17 cellular contexts compared by ENCODE assay signal in the genomic region with DNA sequence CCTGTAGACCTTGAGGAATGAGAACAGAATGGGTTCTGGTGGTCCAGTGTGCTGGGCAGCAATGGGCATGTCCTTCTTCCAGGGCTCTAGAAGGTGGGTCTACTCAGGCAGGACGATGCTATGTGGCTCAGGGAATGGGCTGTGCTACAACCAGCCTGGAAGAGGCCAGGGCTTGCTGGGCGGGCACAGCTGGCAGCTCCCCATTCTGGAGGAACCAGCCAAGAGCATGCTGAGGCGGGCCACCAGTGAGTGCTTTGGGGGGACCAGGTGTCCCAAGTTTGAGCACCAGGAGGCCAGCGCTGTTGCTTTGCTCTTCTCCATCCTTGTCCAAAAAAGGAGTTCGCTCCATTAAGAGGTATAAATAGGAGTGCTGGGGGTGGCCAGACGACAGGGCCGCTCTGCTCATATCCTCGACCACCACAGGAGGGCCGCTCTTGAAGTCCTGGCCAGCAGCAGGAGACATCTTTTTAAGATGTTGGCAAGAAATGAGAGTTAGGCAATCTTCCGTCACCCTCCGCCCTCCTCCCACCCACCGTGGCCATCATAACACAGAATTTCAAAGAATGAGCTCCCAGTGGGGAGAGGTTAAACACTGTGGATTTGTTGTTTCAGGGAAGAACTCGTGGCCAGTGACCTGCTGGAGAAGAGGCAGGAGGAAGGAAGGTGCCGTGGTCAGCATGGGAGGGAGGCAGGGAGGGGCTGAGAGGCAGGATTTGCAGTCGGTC.
DNase-seq lines count a peak whose midpoint lies in the region; ATAC-seq and TF ChIP-seq lines count a peak whose summit lies in the region.
"Had no signal": no experiment of that assay in that cellular context is flagged by ENCODE, and none has a peak within 500 bp of the region (broad histone marks: within the 10 kb centered on the region; RNA-seq: fewer than 3 reads in every experiment).

No MANE protein-coding gene starts in this region.

- H3K4me1 ChIP-seq in spleen (peaks cover 6 to 51% (median 29%) of the 10 kb centered on the region in 6 donors), HAP-1 (no peaks in the 10 kb centered on the region), MM.1S (ENCODE audit: low read length) (peaks cover 13% of the 10 kb centered on the region)

- H4K20me1 ChIP-seq in MM.1S (ENCODE audit: insufficient read depth, low read length) = 0 out of 2 replicates have a peak, but pooled peaks cover 4% of the 10 kb centered on the region

- no peak overlapping the region for H3K4me2 ChIP-seq in MM.1S (ENCODE audit: low read depth, low read length)

- no peak for TF ChIP-seq POLR2A in spleen (IDR thresholded peaks at IDR 0.05)

- peaks cover 61% of the 10 kb centered on the region for H3K36me3 Mint-ChIP-seq in endothelial cell (ENCODE audit: low read depth, unreplicated experiment)

- no peak for TF ChIP-seq CTCF in endothelial cell (IDR thresholded peaks at IDR 0.05; ENCODE audit: unreplicated experiment)
- TF ChIP-seq CTCF in spleen (IDR thresholded peaks at IDR 0.05 in 8 of 11, conservative IDR thresholded peaks at IDR 0.05 in 3 of 11) = no peak
- TF ChIP-seq CTCF in MM.1S (IDR thresholded peaks at IDR 0.05; ENCODE audit: low read length) = no peak

- intact Hi-C loops in spleen (cut with DNase I; ENCODE audit: low total_unique reads) = no loop called here

- peaks cover 0 to 27% (median 21%) of the 10 kb centered on the region in 8 donors for H3K9me3 ChIP-seq in spleen
- no peaks in the 10 kb centered on the region for H3K9me3 ChIP-seq in HAP-1
- H3K9me3 ChIP-seq in MM.1S (replicated peaks; ENCODE audit: insufficient read depth, low read length) = no peaks in the 10 kb centered on the region
- H3K9me3 ChIP-seq: BE2C had no signal

- peaks cover 31% of the 10 kb centered on the region for H3K4me1 Mint-ChIP-seq in endothelial cell (ENCODE audit: unreplicated experiment)

- peaks cover 92% of the 10 kb centered on the region for H3K79me2 ChIP-seq in MM.1S (ENCODE audit: low read length)

- H3K4me3 ChIP-seq in spleen = no peak overlapping the region
- H3K4me3 ChIP-seq in HAP-1 = no peak overlapping the region
- H3K4me3 ChIP-seq in MM.1S (ENCODE audit: low read length) = no peak overlapping the region

- H3K9me3 Mint-ChIP-seq in endothelial cell (ENCODE audit: unreplicated experiment) = no peaks in the 10 kb centered on the region
- H3K9me3 Mint-ChIP-seq: type B pancreatic cell had no signal

- peak overlapping the region in 6 of 8 donors; percentile 6 to 64 (median 45) for H3K27ac ChIP-seq in spleen
- no peak overlapping the region for H3K27ac ChIP-seq in MM.1S (ENCODE audit: low read length)

- H3K9me2 ChIP-seq in MM.1S (replicated peaks; ENCODE audit: insufficient read depth, low read length) = no peaks in the 10 kb centered on the region

- H3K27ac Mint-ChIP-seq in endothelial cell (ENCODE audit: unreplicated experiment) = peak overlapping the region; percentile 14
- H3K27ac Mint-ChIP-seq: activated CD4-positive, alpha-beta T cell treated with anti-CD3 and anti-CD28 coated beads, Interleukin-2, amount 10 ng/mL, durations not matched to agents 7 days and 5 days; type B pancreatic cell had no signal

- H3K27me3 ChIP-seq in spleen (replicated peaks in 1 of 7) = no peaks in the 10 kb centered on the region
- H3K27me3 ChIP-seq in HAP-1 (ENCODE audit: low read depth) = no peaks in the 10 kb centered on the region
- H3K27me3 ChIP-seq in MM.1S (replicated peaks; ENCODE audit: insufficient read depth, low read length) = no peaks in the 10 kb centered on the region
- H3K27me3 ChIP-seq: BE2C had no signal

- ATAC-seq in HG03108 (IDR thresholded peaks at IDR 0.05; ENCODE audit: unreplicated experiment) = no peak
- ATAC-seq: activated T-cell treated with anti-CD3 and anti-CD28 coated beads, Interleukin-2, amount 50 U/mL, for 4 hours had no signal

- in situ Hi-C loops in G401 (cut with HindIII; ENCODE audit: low sequenced_read_pairs) (no loop called here), HAP-1 (cut with MboI; ENCODE audit: low sequenced_read_pairs) (no loop called here)

- peak overlapping the region; percentile 83 for H3K4me3 Mint-ChIP-seq in endothelial cell (ENCODE audit: unreplicated experiment)
- H3K4me3 Mint-ChIP-seq: activated CD4-positive, alpha-beta T cell treated with anti-CD3 and anti-CD28 coated beads, Interleukin-2, amount 10 ng/mL, durations not matched to agents 7 days and 5 days; activated T-cell treated with anti-CD3 and anti-CD28 coated beads, Interleukin-2, amount 50 U/mL, for 4 hours; type B pancreatic cell had no signal

- peaks cover 0 to 54% (median 12%) of the 10 kb centered on the region in 6 donors for H3K36me3 ChIP-seq in spleen
- H3K36me3 ChIP-seq in HAP-1 (replicated peaks) = no peaks in the 10 kb centered on the region
- peaks cover 11% of the 10 kb centered on the region; the same call in 1 of the 2 replicates for H3K36me3 ChIP-seq in MM.1S (replicated peaks; ENCODE audit: insufficient read depth, low read length)
- H3K36me3 ChIP-seq: BE2C had no signal

- DNase-seq in GM03348 (ENCODE audit: low spot score) (peak; percentile 39), endothelial cell (ENCODE audit: low spot score) (no peak), iris pigment epithelial cell (ENCODE audit: low read depth) (peak; percentile 80), spleen (no peak), G401 (ENCODE audit: low spot score) (no peak), HAP-1 (ENCODE audit: low spot score in 2 of 2) (no peak), MM.1S (no peak)
- DNase-seq: activated CD4-positive, alpha-beta T cell treated with anti-CD3 and anti-CD28 coated beads, Interleukin-2, amount 10 ng/mL, durations not matched to agents 7 days and 5 days; activated T-cell treated with anti-CD3 and anti-CD28 coated beads, Interleukin-2, amount 50 U/mL, for 4 hours; BE2C; mammary epithelial cell; NCI-H1092; NK-92 treated with Interleukin-12 subunit alpha and Interleukin-12 subunit beta, amount 100 ng/mL, for 24 hours; SHP77 treated with DMSO at 0.1 percent for 48 hours; stimulated activated CD4-positive, alpha-beta T cell treated with anti-CD3 and anti-CD28 coated beads, Interleukin-12 subunit alpha, Interleukin-12 subunit beta, amount 100 ng/mL, for 4 hours had no signal

- peaks cover 12% of the 10 kb centered on the region for H3K27me3 Mint-ChIP-seq in endothelial cell (ENCODE audit: unreplicated experiment)
- H3K27me3 Mint-ChIP-seq: activated CD4-positive, alpha-beta T cell treated with anti-CD3 and anti-CD28 coated beads, Interleukin-2, amount 10 ng/mL, durations not matched to agents 7 days and 5 days; type B pancreatic cell had no signal

- no peaks in the 10 kb centered on the region for H3F3A ChIP-seq in MM.1S (ENCODE audit: insufficient read depth, low read length)

- 66 to 78% (median 67%) methylated on average over 14 to 15 of the region's 15 CpGs for WGBS in spleen, 5 donors

- H3K9ac ChIP-seq in MM.1S (ENCODE audit: low read length) = no peak overlapping the region

- H2AFZ ChIP-seq in MM.1S (ENCODE audit: low read length) = no peak overlapping the region

Comparison
In these comparisons a context has a peak if more than half of its experiments do, and no peak if none do; other contexts are left out.
1. DNase-seq: peak in GM03348 (single experiment) and iris pigment epithelial cell (single experiment); none in endothelial cell (single experiment), spleen (single experiment), G401 (single experiment), HAP-1 (0 of 2) and MM.1S (single experiment).